13 cellular contexts compared by ENCODE assay signal in the genomic region with DNA sequence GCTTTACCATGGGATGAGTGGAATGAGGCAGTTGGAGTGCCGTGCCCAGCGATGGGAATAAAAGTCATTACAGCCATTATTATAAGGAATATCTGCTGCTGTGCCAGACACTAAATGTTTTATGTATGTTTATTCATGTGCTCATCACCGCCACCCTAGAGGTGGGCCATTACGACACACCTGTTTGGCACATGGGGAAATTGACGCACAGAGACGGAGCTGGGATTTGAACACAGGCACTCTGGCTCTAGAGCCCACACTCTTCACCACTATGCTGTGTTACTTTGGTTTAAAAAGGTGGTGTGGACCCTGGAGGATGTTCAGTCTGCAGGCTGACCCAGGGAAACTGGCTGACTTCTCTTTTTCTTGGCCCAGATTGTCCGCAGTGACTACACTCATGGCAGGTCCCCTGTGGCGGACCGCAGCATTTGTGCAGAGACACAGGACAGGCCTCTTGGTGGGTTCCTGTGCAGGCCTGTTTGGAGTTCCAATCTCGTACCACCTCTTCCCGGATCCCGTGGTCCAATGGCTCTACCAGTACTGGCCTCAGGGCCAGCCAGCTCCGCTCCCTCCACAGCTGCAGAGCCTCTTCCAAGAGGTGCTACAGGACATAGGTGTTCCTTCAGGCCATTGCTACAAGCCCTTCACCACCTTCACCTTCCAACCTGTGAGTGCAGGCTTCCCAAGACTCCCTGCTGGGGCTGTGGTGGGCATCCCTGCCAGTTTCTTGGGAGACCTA. TPM values are rescaled to one million over a fixed set of nuclear protein-coding genes. Genes with fewer than 3 reads are reported as not detected.
DNase-seq lines count a peak whose midpoint lies in the region; ATAC-seq and TF ChIP-seq lines count a peak whose summit lies in the region.
"Had no signal": no experiment of that assay in that cellular context is flagged by ENCODE, and none has a peak within 500 bp of the region (broad histone marks: within the 10 kb centered on the region; RNA-seq: fewer than 3 reads in every experiment).

No MANE protein-coding gene starts in this region.

- peak overlapping the region; percentile 44 for H3K27ac Mint-ChIP-seq in activated T-cell treated with anti-CD3 and anti-CD28 coated beads, Interleukin-2, amount 50 U/mL, for 24 hours

- peaks cover 49% of the 10 kb centered on the region for H3K4me1 Mint-ChIP-seq in activated T-cell treated with anti-CD3 and anti-CD28 coated beads, Interleukin-2, amount 50 U/mL, for 24 hours (ENCODE audit: low read depth)

- DNase-seq in activated T-cell treated with anti-CD3 and anti-CD28 coated beads, Interleukin-2, amount 50 U/mL, for 24 hours: no peak
- DNase-seq in activated T-cell treated with anti-CD3 and anti-CD28 coated beads, Interleukin-2, amount 50 U/mL, for 1 hour: no peak
- DNase-seq in MG63 (no peak), coronary artery (ENCODE audit: low spot score) (peak; percentile 70), smooth muscle cell (lab: John Stamatoyannopoulos, UW; ENCODE audit: unreplicated experiment) (no peak), dedifferentiated amniotic fluid mesenchymal stem cell (ENCODE audit: extremely low spot score) (no peak), NOMO-1 treated with dmso at 0.1 percent for 144 hours (lab: John Stamatoyannopoulos, UW; ENCODE audit: unreplicated experiment) (no peak)
- DNase-seq: activated CD4-positive, alpha-beta T cell treated with anti-CD3 and anti-CD28 coated beads for 1 hour; foreskin melanocyte; NCI-H1092; SHP77 had no signal

- H3F3A ChIP-seq in smooth muscle cell (ENCODE audit: low read depth): no peaks in the 10 kb centered on the region

- peaks cover 5% of the 10 kb centered on the region for H4K20me1 ChIP-seq in smooth muscle cell (ENCODE audit: low read depth)

- H3K27me3 ChIP-seq in MG63: no peaks in the 10 kb centered on the region
- H3K27me3 ChIP-seq in smooth muscle cell (ENCODE audit: low read depth): no peaks in the 10 kb centered on the region
- H3K27me3 ChIP-seq: neutrophil had no signal

- no peaks in the 10 kb centered on the region for H3K27me3 Mint-ChIP-seq in activated T-cell treated with anti-CD3 and anti-CD28 coated beads, Interleukin-2, amount 50 U/mL, for 24 hours

- no peak overlapping the region for H3K9ac ChIP-seq in smooth muscle cell (ENCODE audit: low read depth)

- no peak overlapping the region for H3K4me2 ChIP-seq in smooth muscle cell

- WGBS in smooth muscle cell (ENCODE audit: low lambda C conversion rate): 98% methylated on average over 13 of the region's 13 CpGs

- H2AFZ ChIP-seq in smooth muscle cell (ENCODE audit: low read depth): no peak overlapping the region

- TF ChIP-seq CTCF in coronary artery (IDR thresholded peaks at IDR 0.05) (no peak), smooth muscle cell (IDR thresholded peaks at IDR 0.05; ENCODE audit: borderline replicate concordance, insufficient read depth, poor library complexity, severe bottlenecking) (no peak)

- H3K9me3 ChIP-seq in MG63 (no peaks in the 10 kb centered on the region), smooth muscle cell (replicated peaks; ENCODE audit: low read depth) (no peaks in the 10 kb centered on the region)
- H3K9me3 ChIP-seq: neutrophil had no signal

- peaks cover 16% of the 10 kb centered on the region for H3K36me3 ChIP-seq in MG63
- no peaks in the 10 kb centered on the region for H3K36me3 ChIP-seq in smooth muscle cell (ENCODE audit: low read depth)
- H3K36me3 ChIP-seq: neutrophil had no signal

- no peaks in the 10 kb centered on the region for H3K9me3 Mint-ChIP-seq in activated T-cell treated with anti-CD3 and anti-CD28 coated beads, Interleukin-2, amount 50 U/mL, for 24 hours

- no peak for ATAC-seq in HG02884 (IDR thresholded peaks at IDR 0.05; ENCODE audit: unreplicated experiment)

- peaks cover 46% of the 10 kb centered on the region for H3K36me3 Mint-ChIP-seq in activated T-cell treated with anti-CD3 and anti-CD28 coated beads, Interleukin-2, amount 50 U/mL, for 24 hours (ENCODE audit: low read depth)

- peaks cover 6% of the 10 kb centered on the region for H3K4me1 ChIP-seq in smooth muscle cell (ENCODE audit: low read depth)

- peak overlapping the region; percentile 85 for H3K4me3 Mint-ChIP-seq in activated T-cell treated with anti-CD3 and anti-CD28 coated beads, Interleukin-2, amount 50 U/mL, for 24 hours

- peak overlapping the region; percentile 85; the same call in 1 of the 2 replicates for H3K4me3 ChIP-seq in MG63
- H3K4me3 ChIP-seq in coronary artery: no peak overlapping the region
- H3K4me3 ChIP-seq in smooth muscle cell: peak overlapping the region; percentile 61

- peaks cover 4% of the 10 kb centered on the region for H3K79me2 ChIP-seq in smooth muscle cell (ENCODE audit: low read depth)

- H3K27ac ChIP-seq in coronary artery: no peak overlapping the region
- H3K27ac ChIP-seq in smooth muscle cell (ENCODE audit: low read depth): no peak overlapping the region
- H3K27ac ChIP-seq: neutrophil had no signal

RNA-seq across cellular contexts. Expression of a gene that starts 1.6 kb away (rescaled TPM):
- 15.5 and 27.9 TPM in 2 replicates for total RNA-seq in MG63 (2014; rRNA removed; shearing (Covaris generic); ENCODE audit: low replicate concordance)
- 4.6 and 4.8 TPM in 2 replicates for total RNA-seq in smooth muscle cell
- 6.9 and 8.2 TPM in 2 replicates for polyA plus RNA-seq in smooth muscle cell
